In the genomic region with DNA sequence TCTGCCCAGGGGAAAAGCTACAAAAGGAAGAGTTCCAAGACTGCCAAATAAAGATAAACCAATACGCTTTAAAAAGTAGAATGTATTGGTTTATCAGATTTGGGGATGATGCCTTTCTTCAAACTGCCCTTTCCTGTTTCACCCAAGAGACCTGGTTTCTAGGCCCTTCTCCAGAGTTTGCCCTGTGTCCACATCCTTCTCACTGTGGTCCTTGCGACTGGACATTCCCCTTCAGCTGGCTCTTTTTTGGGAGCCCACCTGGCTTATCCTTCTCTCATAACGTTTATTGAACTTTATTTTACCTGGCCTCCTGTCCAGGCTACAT, we compare ENCODE assay signal across 1 cellular context.
TF ChIP-seq lines count a peak whose summit lies in the region.

No MANE protein-coding gene starts in this region.

TF ChIP-seq in endothelial cell of umbilical vein, 7 proteins besides CTCF, POLR2A, EP300 and RAD21:
- TF ChIP-seq GATA2 (IDR thresholded peaks at IDR 0.05; ENCODE audit: insufficient read depth, insufficient read length, low read depth, low read length) (no peak), EZH2 (IDR thresholded peaks at IDR 0.05; ENCODE audit: borderline replicate concordance, low read depth, low read length, severe bottlenecking) (no peak), MYC (IDR thresholded peaks at IDR 0.05; ENCODE audit: low read depth, low read length) (no peak), POLR2AphosphoS5 (IDR thresholded peaks at IDR 0.05; ENCODE audit: insufficient read depth, low read depth, low read length) (no peak), FOS (IDR thresholded peaks at IDR 0.05; ENCODE audit: borderline replicate concordance, insufficient read depth, low read length) (no peak), JUN (IDR thresholded peaks at IDR 0.05; ENCODE audit: borderline replicate concordance, insufficient read depth, insufficient read length, low read depth) (no peak)
- TF ChIP-seq, protein P1, sequence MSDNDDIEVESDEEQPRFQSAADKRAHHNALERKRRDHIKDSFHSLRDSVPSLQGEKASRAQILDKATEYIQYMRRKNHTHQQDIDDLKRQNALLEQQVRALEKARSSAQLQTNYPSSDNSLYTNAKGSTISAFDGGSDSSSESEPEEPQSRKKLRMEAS (IDR thresholded peaks at IDR 0.05; ENCODE audit: insufficient read depth, insufficient read length), result no peak
TF ChIP-seq in endothelial cell of umbilical vein: peak in this region for 0.
